ENCODE assay signal across 29 cellular contexts in genomic region chr18:57961876-57962505, GRCh38.
"Had no signal": no experiment of that assay in that cellular context is flagged by ENCODE, and none has a peak within 500 bp of the region (broad histone marks: within the 10 kb centered on the region; RNA-seq: fewer than 3 reads in every experiment).

No MANE protein-coding gene starts in this region.

- ATAC-seq: effector memory CD8-positive, alpha-beta T cell; gastroesophageal sphincter; natural killer cell; right cardiac atrium; stimulated activated naive CD8-positive, alpha-beta T cell treated with anti-CD3 and anti-CD28 coated beads, Interleukin-15, Interleukin-2, amounts not matched to agents 100 U/mL and 50 U/mL, for 24 hours had no signal

- H3K36me3 Mint-ChIP-seq: activated naive CD4-positive, alpha-beta T cell treated with anti-CD3 and anti-CD28 coated beads, Interleukin-2, amount 10 ng/mL, durations not matched to agents 7 days and 5 days; activated naive CD8-positive, alpha-beta T cell treated with anti-CD3 and anti-CD28 coated beads, Interleukin-2, amount 10 ng/mL, durations not matched to agents 7 days and 5 days; natural killer cell; neural progenitor cell had no signal

- H3K9me3 Mint-ChIP-seq: activated CD4-positive, alpha-beta memory T cell treated with anti-CD3 and anti-CD28 coated beads, Interleukin-2, amount 10 ng/mL, durations not matched to agents 7 days and 5 days; activated CD4-positive, alpha-beta T cell treated with anti-CD3 and anti-CD28 coated beads, Interleukin-2, amount 10 ng/mL, durations not matched to agents 24 days and 14 days; activated naive CD4-positive, alpha-beta T cell treated with anti-CD3 and anti-CD28 coated beads, Interleukin-2, amount 10 ng/mL, durations not matched to agents 7 days and 5 days; activated naive CD8-positive, alpha-beta T cell treated with anti-CD3 and anti-CD28 coated beads, Interleukin-2, amount 10 ng/mL, durations not matched to agents 7 days and 5 days; activated T-cell treated with anti-CD3 and anti-CD28 coated beads, Interleukin-2, amount 50 U/mL, for 24 hours; central memory CD8-positive, alpha-beta T cell; effector memory CD8-positive, alpha-beta T cell; natural killer cell; neural progenitor cell; T-helper 1 cell treated with Interleukin-12 subunit alpha and Interleukin-12 subunit beta and Interleukin-4 antibody, amounts not matched to agents 30 μg/mL and 1 μg/mL, for 36 hours had no signal

- DNase-seq: activated CD4-positive, alpha-beta memory T cell treated with anti-CD3 and anti-CD28 coated beads, Interleukin-2, amount 10 ng/mL, durations not matched to agents 7 days and 5 days; activated CD4-positive, alpha-beta T cell treated with anti-CD3 and anti-CD28 coated beads, Interleukin-2, amount 10 ng/mL, durations not matched to agents 24 days and 14 days; activated CD4-positive, CD25-positive, alpha-beta regulatory T cell treated with anti-CD3 and anti-CD28 coated beads, Interleukin-2, amount 50 U/mL, for 72 hours; activated CD8-positive, alpha-beta memory T cell treated with anti-CD3 and anti-CD28 coated beads, Interleukin-2, amount 50 U/mL, for 48 hours; activated gamma-delta T cell; activated naive CD4-positive, alpha-beta T cell treated with anti-CD3 and anti-CD28 coated beads, Interleukin-2, amount 10 ng/mL, durations not matched to agents 7 days and 5 days; activated naive CD8-positive, alpha-beta T cell treated with anti-CD3 and anti-CD28 coated beads, Interleukin-2, amount 10 ng/mL, durations not matched to agents 7 days and 5 days; activated T-cell treated with anti-CD3 and anti-CD28 coated beads, Interleukin-2, amount 50 U/mL, for 24 hours; cortex of kidney; effector memory CD8-positive, alpha-beta T cell; erythroblast; islet precursor cell; left ventricle myocardium inferior; natural killer cell; occipital lobe; posterior cingulate gyrus; right cardiac atrium; stimulated activated CD4-positive, alpha-beta T cell treated with anti-CD3 and anti-CD28 coated beads, Interleukin-2, amount 100 ng/mL, for 48 hours; stimulated activated naive CD8-positive, alpha-beta T cell treated with anti-CD3 and anti-CD28 coated beads, Interleukin-15, Interleukin-2, amounts not matched to agents 100 U/mL and 50 U/mL, for 24 hours; T1000; testis; transverse colon had no signal

- H3K4me3 ChIP-seq: ascending aorta, breast epithelium, gastroesophageal sphincter, hepatocyte, left ventricle myocardium inferior, neural progenitor cell, testis, transverse colon had no signal

- H3K4me3 Mint-ChIP-seq: activated CD4-positive, alpha-beta memory T cell treated with anti-CD3 and anti-CD28 coated beads, Interleukin-2, amount 10 ng/mL, durations not matched to agents 7 days and 5 days; activated CD4-positive, alpha-beta T cell treated with anti-CD3 and anti-CD28 coated beads, Interleukin-2, amount 10 ng/mL, durations not matched to agents 24 days and 14 days; activated naive CD4-positive, alpha-beta T cell treated with anti-CD3 and anti-CD28 coated beads, Interleukin-2, amount 10 ng/mL, durations not matched to agents 7 days and 5 days; activated naive CD8-positive, alpha-beta T cell treated with anti-CD3 and anti-CD28 coated beads, Interleukin-2, amount 10 ng/mL, durations not matched to agents 7 days and 5 days; activated T-cell treated with anti-CD3 and anti-CD28 coated beads, Interleukin-2, amount 50 U/mL, for 24 hours; central memory CD8-positive, alpha-beta T cell; effector memory CD8-positive, alpha-beta T cell; natural killer cell; neural progenitor cell; T-helper 1 cell treated with Interleukin-12 subunit alpha and Interleukin-12 subunit beta and Interleukin-4 antibody, amounts not matched to agents 30 μg/mL and 1 μg/mL, for 36 hours had no signal

- H3K27ac Mint-ChIP-seq: activated CD4-positive, alpha-beta memory T cell treated with anti-CD3 and anti-CD28 coated beads, Interleukin-2, amount 10 ng/mL, durations not matched to agents 7 days and 5 days; activated CD4-positive, alpha-beta T cell treated with anti-CD3 and anti-CD28 coated beads, Interleukin-2, amount 10 ng/mL, durations not matched to agents 24 days and 14 days; activated naive CD4-positive, alpha-beta T cell treated with anti-CD3 and anti-CD28 coated beads, Interleukin-2, amount 10 ng/mL, durations not matched to agents 7 days and 5 days; activated naive CD8-positive, alpha-beta T cell treated with anti-CD3 and anti-CD28 coated beads, Interleukin-2, amount 10 ng/mL, durations not matched to agents 7 days and 5 days; activated T-cell treated with anti-CD3 and anti-CD28 coated beads, Interleukin-2, amount 50 U/mL, for 24 hours; effector memory CD8-positive, alpha-beta T cell; natural killer cell; T-helper 1 cell treated with Interleukin-12 subunit alpha and Interleukin-12 subunit beta and Interleukin-4 antibody, amounts not matched to agents 30 μg/mL and 1 μg/mL, for 36 hours had no signal

- H3K4me1 Mint-ChIP-seq: activated CD4-positive, alpha-beta memory T cell treated with anti-CD3 and anti-CD28 coated beads, Interleukin-2, amount 10 ng/mL, durations not matched to agents 7 days and 5 days; activated CD4-positive, alpha-beta T cell treated with anti-CD3 and anti-CD28 coated beads, Interleukin-2, amount 10 ng/mL, durations not matched to agents 24 days and 14 days; activated naive CD4-positive, alpha-beta T cell treated with anti-CD3 and anti-CD28 coated beads, Interleukin-2, amount 10 ng/mL, durations not matched to agents 7 days and 5 days; central memory CD8-positive, alpha-beta T cell; natural killer cell; neural progenitor cell had no signal
